ENCODE assay signal across 1 cellular context in the genomic region with DNA sequence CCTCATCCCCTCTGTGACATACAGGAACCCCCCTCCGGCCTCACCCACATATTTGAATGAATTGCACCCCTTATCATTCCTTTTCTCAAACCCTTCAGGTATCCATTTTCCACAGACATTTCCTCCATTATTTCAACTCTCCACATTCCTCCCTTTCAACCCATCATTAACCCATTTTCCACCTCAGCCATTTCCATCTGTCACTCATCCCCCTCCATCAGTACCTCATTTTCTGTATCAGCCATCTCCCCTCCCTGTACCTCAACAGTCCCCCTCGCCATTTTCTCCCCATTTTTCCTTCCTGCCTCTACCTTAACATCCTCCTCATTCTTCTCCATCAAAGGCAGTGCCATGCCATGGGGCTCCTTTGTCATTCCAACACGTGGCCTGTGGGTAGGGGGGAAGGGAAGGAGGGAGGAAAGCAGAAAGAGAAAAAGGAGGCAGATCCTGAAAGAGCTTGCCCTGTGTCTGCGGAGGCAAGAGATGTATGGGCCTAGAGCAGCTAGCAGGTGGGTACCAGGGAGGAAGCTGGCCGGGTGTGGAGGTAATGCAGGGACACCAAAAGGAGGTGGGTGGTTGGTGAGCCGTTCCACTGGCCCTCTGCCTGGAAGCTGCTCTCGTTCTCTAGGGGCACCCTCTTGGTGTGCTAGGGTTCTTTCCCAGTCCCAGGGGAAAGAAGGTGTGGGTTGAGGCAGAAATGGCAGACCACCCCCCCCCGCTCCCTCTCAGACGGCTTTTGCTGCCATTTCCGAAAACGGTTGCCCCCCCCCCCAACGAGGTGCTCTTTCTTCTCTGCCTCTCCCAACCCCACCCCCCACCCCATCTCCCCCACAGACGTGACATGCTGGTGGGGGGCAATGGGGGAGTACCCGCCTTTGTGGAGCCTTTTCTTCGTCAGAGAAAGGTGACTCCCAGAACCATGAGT.
TF ChIP-seq lines count a peak whose summit lies in the region.

No MANE protein-coding gene starts in this region.

TF ChIP-seq in K562, 482 proteins besides CTCF, POLR2A, EP300 and RAD21:
- TF ChIP-seq, protein P1, sequence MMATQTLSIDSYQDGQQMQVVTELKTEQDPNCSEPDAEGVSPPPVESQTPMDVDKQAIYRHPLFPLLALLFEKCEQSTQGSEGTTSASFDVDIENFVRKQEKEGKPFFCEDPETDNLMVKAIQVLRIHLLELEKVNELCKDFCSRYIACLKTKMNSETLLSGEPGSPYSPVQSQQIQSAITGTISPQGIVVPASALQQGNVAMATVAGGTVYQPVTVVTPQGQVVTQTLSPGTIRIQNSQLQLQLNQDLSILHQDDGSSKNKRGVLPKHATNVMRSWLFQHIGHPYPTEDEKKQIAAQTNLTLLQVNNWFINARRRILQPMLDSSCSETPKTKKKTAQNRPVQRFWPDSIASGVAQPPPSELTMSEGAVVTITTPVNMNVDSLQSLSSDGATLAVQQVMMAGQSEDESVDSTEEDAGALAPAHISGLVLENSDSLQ (IDR thresholded peaks at IDR 0.05): peak; percentile 50
- TF ChIP-seq SIN3A (IDR thresholded peaks at IDR 0.05; ENCODE audit: borderline replicate concordance in 2 of 2, control insufficient read depth in 1 of 2, low read depth in 2 of 2, low read length in 2 of 2): no peak
